8 cellular contexts compared by ENCODE assay signal in the genomic region with DNA sequence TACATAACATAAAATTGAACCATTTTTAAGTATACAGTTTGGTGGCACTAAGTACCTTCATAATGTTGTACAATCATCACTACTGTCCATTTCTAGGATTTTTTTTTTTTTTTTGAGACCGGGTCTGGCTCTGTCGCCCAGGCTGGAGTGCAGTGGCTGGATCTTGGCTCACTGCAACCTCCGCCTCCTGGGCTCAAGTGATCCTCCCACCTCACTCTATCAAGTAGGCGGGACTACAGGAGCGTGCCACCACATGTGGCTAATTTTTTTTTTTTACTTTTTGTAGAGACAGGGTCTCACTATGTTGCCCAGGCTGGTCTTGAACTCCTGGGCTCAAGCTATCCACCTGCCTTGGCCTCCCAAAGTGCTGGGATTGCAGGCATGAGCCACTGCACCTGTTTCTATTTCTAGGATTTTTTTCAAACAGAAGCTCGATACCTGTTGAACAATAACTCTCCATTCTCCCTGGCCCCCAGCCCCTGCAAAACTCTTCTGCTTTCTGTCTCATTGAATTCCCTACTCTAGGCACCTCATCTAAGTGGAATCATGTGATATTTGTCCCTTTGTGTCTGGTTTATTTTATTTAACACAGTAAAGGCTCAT. TPM values are rescaled to one million over a fixed set of nuclear protein-coding genes. Genes with fewer than 3 reads are reported as not detected.
DNase-seq lines count a peak whose midpoint lies in the region; ATAC-seq and TF ChIP-seq lines count a peak whose summit lies in the region.
"Not testable (repeated sequence)": the region's sequence is repeated elsewhere in the genome, so short reads cannot be mapped to it uniquely, and the experiment has no call there.

No MANE protein-coding gene starts in this region.

- ATAC-seq in CD4-positive, alpha-beta T cell (ENCODE audit: poor library complexity); WTC11: not testable (repeated sequence)
- peak; percentile 18 for ATAC-seq in left ventricle myocardium superior

- not testable (repeated sequence) for H3K9me3 Mint-ChIP-seq in CD4-positive, alpha-beta T cell; WTC11; type B pancreatic cell
- H3K9me3 Mint-ChIP-seq in glutamatergic neuron (ENCODE audit: unreplicated experiment) = peaks cover 15% of the 10 kb centered on the region

- not testable (repeated sequence) for TF ChIP-seq EP300 in sigmoid colon (IDR thresholded peaks at IDR 0.05)

- not testable (repeated sequence) for H3K9me3 ChIP-seq in CD4-positive, alpha-beta T cell (ENCODE audit: control insufficient read depth, low read length); muscle layer of colon (ENCODE audit: low read length); sigmoid colon

- H3K27ac ChIP-seq in CD4-positive, alpha-beta T cell (ENCODE audit: low read depth, low read length) = not testable (repeated sequence)
- H3K27ac ChIP-seq in RWPE1 (peak overlapping the region; percentile 51; the same call in 1 of the 2 replicates), muscle layer of colon (ENCODE audit: low read depth, low read length) (peak overlapping the region; percentile 88), sigmoid colon (peak overlapping the region in 3 of 4 donors; percentile 81 to 86 (median 86))

- WGBS in sigmoid colon, 2 donors = 79 to 92% methylated on average over 6 of the region's 6 CpGs

- H3K36me3 ChIP-seq in muscle layer of colon (ENCODE audit: insufficient read depth, low read length); sigmoid colon: not testable (repeated sequence)

- not testable (repeated sequence) for H3K27me3 Mint-ChIP-seq in CD4-positive, alpha-beta T cell; WTC11 (ENCODE audit: low read depth); glutamatergic neuron (ENCODE audit: unreplicated experiment); type B pancreatic cell

- H3K4me1 ChIP-seq in muscle layer of colon (ENCODE audit: insufficient read depth, low read length) (peaks cover 34% of the 10 kb centered on the region), sigmoid colon (peaks cover 0 to 77% (median 66%) of the 10 kb centered on the region in 4 donors)

- H3K9ac ChIP-seq in muscle layer of colon (ENCODE audit: low read length) = not testable (repeated sequence)

- peak overlapping the region; percentile 9 for H3K27ac Mint-ChIP-seq in CD4-positive, alpha-beta T cell
- peak overlapping the region; percentile 58; the same call in 1 of the 2 replicates for H3K27ac Mint-ChIP-seq in WTC11
- H3K27ac Mint-ChIP-seq in glutamatergic neuron (ENCODE audit: unreplicated experiment) = peak overlapping the region; percentile 16
- H3K27ac Mint-ChIP-seq in type B pancreatic cell = peak overlapping the region; percentile 10

- POLR2A ChIA-PET in CD4-positive, alpha-beta T cell (lab: Charles Lee); RWPE1 (lab: Yijun Ruan, JAX; ENCODE audit: low non-redundant PET): not testable (repeated sequence)
- POLR2A ChIA-PET in WTC11 (lab: Charles Lee) = interaction anchor here (0.7 kb wide), 1 partner anchor 72 kb away, joined by 6 read pairs; no protein-coding TSS in a partner anchor

- DNase-seq in CD4-positive, alpha-beta T cell; RWPE1 (ENCODE audit: low spot score); WTC11 (ENCODE audit: low spot score); glutamatergic neuron; left ventricle myocardium superior; sigmoid colon; type B pancreatic cell (ENCODE audit: extremely low spot score, unreplicated experiment): not testable (repeated sequence)

- not testable (repeated sequence) for TF ChIP-seq CTCF in CD4-positive, alpha-beta T cell (IDR thresholded peaks at IDR 0.05); RWPE1 (conservative IDR thresholded peaks at IDR 0.05; ENCODE audit: low read depth); WTC11 (IDR thresholded peaks at IDR 0.05); glutamatergic neuron (IDR thresholded peaks at IDR 0.05; ENCODE audit: partially characterized antibody, unreplicated experiment); sigmoid colon (IDR thresholded peaks at IDR 0.05); type B pancreatic cell (conservative IDR thresholded peaks at IDR 0.05)

- TF ChIP-seq POLR2A in sigmoid colon (IDR thresholded peaks at IDR 0.05) = not testable (repeated sequence)

- CTCF ChIA-PET in CD4-positive, alpha-beta T cell (lab: Charles Lee) = interaction anchor here (1.6 kb wide), 1 partner anchor 120 kb away, joined by 5 read pairs; a partner anchor contains a TSS
- CTCF ChIA-PET in RWPE1 (lab: Yijun Ruan, JAX) = interaction anchor here (0.6 to 0.9 kb wide), 4 partner anchors 21 to 209 kb away, joined by 3 to 5 read pairs (median 4); a partner anchor contains a TSS
- CTCF ChIA-PET in WTC11 (lab: Charles Lee) = interaction anchor here (0.6 to 0.8 kb wide), 2 partner anchors 72 to 156 kb away, joined by 3 read pairs; no protein-coding TSS in a partner anchor

- H3K4me3 Mint-ChIP-seq in CD4-positive, alpha-beta T cell; WTC11; glutamatergic neuron (ENCODE audit: unreplicated experiment); type B pancreatic cell: not testable (repeated sequence)

- peaks cover 26% of the 10 kb centered on the region for H3K36me3 Mint-ChIP-seq in CD4-positive, alpha-beta T cell (ENCODE audit: low read depth)
- H3K36me3 Mint-ChIP-seq in WTC11; glutamatergic neuron (ENCODE audit: unreplicated experiment); type B pancreatic cell: not testable (repeated sequence)

- intact Hi-C loops in CD4-positive, alpha-beta T cell (cut with DNase I, micrococcal nuclease); left ventricle myocardium superior (cut with micrococcal nuclease); sigmoid colon (cut with DNase I): not testable (repeated sequence)

- H3K27me3 ChIP-seq in CD4-positive, alpha-beta T cell (ENCODE audit: control insufficient read depth, insufficient read depth, low read length); muscle layer of colon (ENCODE audit: control insufficient read depth in 1 of 2, insufficient read depth in 2 of 2, low read length in 2 of 2); sigmoid colon: not testable (repeated sequence)

- H3K4me1 Mint-ChIP-seq in CD4-positive, alpha-beta T cell (ENCODE audit: low read depth) = peaks cover 32% of the 10 kb centered on the region
- H3K4me1 Mint-ChIP-seq in WTC11 = peaks cover 32% of the 10 kb centered on the region
- peaks cover 28% of the 10 kb centered on the region for H3K4me1 Mint-ChIP-seq in glutamatergic neuron (ENCODE audit: low read depth, unreplicated experiment)
- peaks cover 17% of the 10 kb centered on the region for H3K4me1 Mint-ChIP-seq in type B pancreatic cell (ENCODE audit: unreplicated experiment)

- not testable (repeated sequence) for H3K4me3 ChIP-seq in muscle layer of colon (ENCODE audit: low read depth in 1 of 2, low read length in 2 of 2); sigmoid colon

TF ChIP-seq in WTC11, 78 proteins besides CTCF, POLR2A, EP300 and RAD21:
- 0 out of 2 replicates have a peak, but pooled peaks have one; percentile 42 for TF ChIP-seq ZNF121 (CRISPR knock-in tag; IDR thresholded peaks at IDR 0.05)

RNA-seq across cellular contexts. Expression of a gene that starts 26.3 kb away (rescaled TPM):
- 10 to 100 TPM; 21.2 to 22.0 TPM for total RNA-seq in CD4-positive, alpha-beta T cell
- 23.0 to 30.3 TPM (median 26.0 TPM) in 3 replicates for total RNA-seq in WTC11 (2021)
- 55.5 TPM for total RNA-seq in glutamatergic neuron (ENCODE audit: unreplicated experiment)
- 9.5 TPM for total RNA-seq in left ventricle myocardium superior
- 10 to 100 TPM in 3 of 4 donors, 1 to 10 TPM in 1; 2.9 to 21.6 (median 11.2) TPM for total RNA-seq in sigmoid colon
- polyA plus RNA-seq in sigmoid colon = 10 to 100 TPM in 1 of 3 donors, 1 to 10 TPM in 2; 1.8 to 12.7 (median 2.5) TPM
- total RNA-seq in type B pancreatic cell (ENCODE audit: low replicate concordance) = 22.9 and 23.5 TPM in 2 replicates
